8 cellular contexts compared by ENCODE assay signal in the genomic region with DNA sequence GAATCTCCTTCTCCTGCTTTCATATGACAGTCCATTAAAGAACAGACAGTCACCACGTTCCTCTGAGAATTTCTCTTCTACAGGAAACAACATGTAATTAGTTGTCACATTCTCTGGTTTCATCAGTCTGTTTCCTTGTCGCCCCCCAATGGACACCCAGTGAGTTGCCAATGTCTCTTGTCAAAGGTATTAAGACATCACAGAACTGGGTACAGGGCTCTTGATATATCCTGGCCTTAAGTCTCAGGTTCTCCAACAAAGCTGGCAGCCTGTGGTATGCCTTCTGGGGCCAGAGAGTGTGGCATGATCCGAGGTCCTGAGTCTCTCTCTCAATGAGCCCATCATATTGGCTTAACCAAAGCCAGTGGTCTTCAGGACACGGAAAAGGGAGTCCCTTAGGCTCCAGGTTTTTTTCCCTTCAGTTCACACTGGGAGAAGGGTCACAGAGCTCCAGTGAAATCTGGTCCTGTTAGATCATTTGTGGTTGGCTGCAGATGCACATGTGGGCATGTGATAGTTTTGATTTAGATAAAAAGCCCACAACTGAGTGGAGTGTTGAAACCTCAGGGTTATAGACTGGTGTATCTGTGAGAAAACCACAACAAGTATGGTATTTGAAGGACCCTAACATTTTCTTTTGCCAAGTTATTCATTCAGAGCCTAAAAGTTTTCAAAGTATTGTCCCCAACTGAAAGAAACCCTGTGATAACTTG. TPM values are rescaled to one million over a fixed set of nuclear protein-coding genes. Genes with fewer than 3 reads are reported as not detected.
DNase-seq lines count a peak whose midpoint lies in the region; ATAC-seq and TF ChIP-seq lines count a peak whose summit lies in the region.

No MANE protein-coding gene starts in this region.

- intact Hi-C loops in adrenal gland (cut with DNase I) (loop anchor here in 1 of 2 donors (10.0 kb wide), 1 partner anchor 89 kb away; no protein-coding TSS in a partner anchor), testis (cut with DNase I; ENCODE audit: low total_unique reads) (no loop called here)

- H3K36me3 ChIP-seq in adrenal gland (replicated peaks in 1 of 2) (no peaks in the 10 kb centered on the region), testis (ENCODE audit: low read depth, missing control alignments) (no peaks in the 10 kb centered on the region)

- no peaks in the 10 kb centered on the region for H3K4me1 Mint-ChIP-seq in activated CD8-positive, alpha-beta memory T cell treated with anti-CD3 and anti-CD28 coated beads, Interleukin-2, amount 10 ng/mL, durations not matched to agents 7 days and 5 days
- no peaks in the 10 kb centered on the region for H3K4me1 Mint-ChIP-seq in stimulated activated memory B cell treated with anti-CD40 and anti-IgM and Interleukin-4, amounts not matched to agents 10 μg/mL and 1 μg/mL and 100 μg/mL, for 72 hours

- no peaks in the 10 kb centered on the region for H3K4me1 ChIP-seq in adrenal gland (replicated peaks in 1 of 2)
- no peaks in the 10 kb centered on the region for H3K4me1 ChIP-seq in testis

- peaks cover 16% of the 10 kb centered on the region for H3K27me3 Mint-ChIP-seq in activated CD8-positive, alpha-beta memory T cell treated with anti-CD3 and anti-CD28 coated beads, Interleukin-2, amount 10 ng/mL, durations not matched to agents 7 days and 5 days
- H3K27me3 Mint-ChIP-seq in stimulated activated memory B cell treated with anti-CD40 and anti-IgM and Interleukin-4, amounts not matched to agents 10 μg/mL and 1 μg/mL and 100 μg/mL, for 72 hours, result no peaks in the 10 kb centered on the region

- H3K27ac ChIP-seq in adrenal gland (no peak overlapping the region), testis (no peak overlapping the region)

- peak; percentile 47 for DNase-seq in activated CD8-positive, alpha-beta memory T cell treated with anti-CD3 and anti-CD28 coated beads, Interleukin-2, amount 10 ng/mL, durations not matched to agents 7 days and 5 days
- no peak for DNase-seq in activated CD8-positive, alpha-beta memory T cell treated with anti-CD3 and anti-CD28 coated beads, Interleukin-2, amount 50 U/mL, for 48 hours
- DNase-seq in NCI-H446 treated with DMSO at 0.1 percent for 48 hours (lab: John Stamatoyannopoulos, UW), result peak; percentile 72
- peak in 5 of 7 donors; percentile 21 to 75 (median 52) for DNase-seq in adrenal gland
- DNase-seq in islet precursor cell, result peak; percentile 81
- peak; percentile 73 for DNase-seq in testis

- TF ChIP-seq POLR2A in adrenal gland (IDR thresholded peaks at IDR 0.05) (no peak), testis (IDR thresholded peaks at IDR 0.05) (no peak)

- no peaks in the 10 kb centered on the region for H3K9me3 Mint-ChIP-seq in activated CD8-positive, alpha-beta memory T cell treated with anti-CD3 and anti-CD28 coated beads, Interleukin-2, amount 10 ng/mL, durations not matched to agents 7 days and 5 days (ENCODE audit: low read depth)
- no peaks in the 10 kb centered on the region for H3K9me3 Mint-ChIP-seq in stimulated activated memory B cell treated with anti-CD40 and anti-IgM and Interleukin-4, amounts not matched to agents 10 μg/mL and 1 μg/mL and 100 μg/mL, for 72 hours

- ATAC-seq in activated CD8-positive, alpha-beta memory T cell treated with anti-CD3 and anti-CD28 coated beads, Interleukin-2, amount 10 ng/mL, durations not matched to agents 7 days and 5 days, result no peak
- ATAC-seq in HG02642 (IDR thresholded peaks at IDR 0.05; ENCODE audit: poor library complexity, unreplicated experiment), result peak; percentile 70
- ATAC-seq in stimulated activated memory B cell treated with anti-CD40 and anti-IgM and Interleukin-4, amounts not matched to agents 10 μg/mL and 1 μg/mL and 100 μg/mL, for 72 hours, result no peak

- no peaks in the 10 kb centered on the region for H3K27me3 ChIP-seq in adrenal gland
- no peaks in the 10 kb centered on the region for H3K27me3 ChIP-seq in testis

- CTCF ChIA-PET in activated CD8-positive, alpha-beta memory T cell treated with anti-CD3 and anti-CD28 coated beads, Interleukin-2, amount 10 ng/mL, durations not matched to agents 7 days and 5 days (lab: Charles Lee), result interaction anchor here (1.3 kb wide), 1 partner anchor 9 kb away, joined by 4 read pairs; no protein-coding TSS in a partner anchor

- H3K27ac Mint-ChIP-seq in activated CD8-positive, alpha-beta memory T cell treated with anti-CD3 and anti-CD28 coated beads, Interleukin-2, amount 10 ng/mL, durations not matched to agents 7 days and 5 days, result no peak overlapping the region
- H3K27ac Mint-ChIP-seq in stimulated activated memory B cell treated with anti-CD40 and anti-IgM and Interleukin-4, amounts not matched to agents 10 μg/mL and 1 μg/mL and 100 μg/mL, for 72 hours, result no peak overlapping the region

- H3K4me3 Mint-ChIP-seq in activated CD8-positive, alpha-beta memory T cell treated with anti-CD3 and anti-CD28 coated beads, Interleukin-2, amount 10 ng/mL, durations not matched to agents 7 days and 5 days, result no peak overlapping the region
- no peak overlapping the region for H3K4me3 Mint-ChIP-seq in stimulated activated memory B cell treated with anti-CD40 and anti-IgM and Interleukin-4, amounts not matched to agents 10 μg/mL and 1 μg/mL and 100 μg/mL, for 72 hours

- H3K36me3 Mint-ChIP-seq in activated CD8-positive, alpha-beta memory T cell treated with anti-CD3 and anti-CD28 coated beads, Interleukin-2, amount 10 ng/mL, durations not matched to agents 7 days and 5 days, result no peaks in the 10 kb centered on the region
- H3K36me3 Mint-ChIP-seq in stimulated activated memory B cell treated with anti-CD40 and anti-IgM and Interleukin-4, amounts not matched to agents 10 μg/mL and 1 μg/mL and 100 μg/mL, for 72 hours, result no peaks in the 10 kb centered on the region

- H3K4me3 ChIP-seq in adrenal gland, result no peak overlapping the region
- no peak overlapping the region for H3K4me3 ChIP-seq in testis

- no peaks in the 10 kb centered on the region for H3K9me3 ChIP-seq in adrenal gland (replicated peaks in 1 of 3)
- H3K9me3 ChIP-seq in testis, result no peaks in the 10 kb centered on the region

- TF ChIP-seq CTCF in adrenal gland (IDR thresholded peaks at IDR 0.05) (peak in 4 of 6 experiments; percentile 19 to 45 (median 39)), testis (IDR thresholded peaks at IDR 0.05) (peak in 2 of 3 experiments; percentile 27 to 36)

- 53 to 56% (median 55%) methylated on average over 4 of the region's 4 CpGs for WGBS in adrenal gland, 4 donors
- WGBS in testis, 2 donors, result 61 to 68% methylated on average over 4 of the region's 4 CpGs

RNA-seq across cellular contexts. Expression of a gene that starts 46.9 kb away (rescaled TPM):
- total RNA-seq in activated CD8-positive, alpha-beta memory T cell treated with anti-CD3 and anti-CD28 coated beads, Interleukin-2, amount 10 ng/mL, durations not matched to agents 7 days and 5 days, result under 1 TPM in 1 of 2 experiments, not detected in 1; 0.14 TPM
- total RNA-seq in adrenal gland (100 to 1,000 TPM in 5 of 8 donors, 10 to 100 TPM in 3; 65.9 to 149 (median 103) TPM), testis (1 to 10 TPM; 2.2 to 6.3 TPM)
- polyA plus RNA-seq in adrenal gland (10 to 100 TPM in 1 of 3 donors, 1 to 10 TPM in 2; 2.1 to 57.1 (median 2.7) TPM), testis (ENCODE audit: insufficient read depth, low read depth, low replicate concordance) (1.6 TPM)

Comparison
In these comparisons a context has a peak if more than half of its experiments do, and no peak if none do; other contexts are left out.
1. RNA of a gene that starts 46.9 kb away (total RNA-seq): 65.9 to 149 TPM in adrenal gland; 2.2 to 6.3 TPM in testis and 0.14 TPM in activated CD8-positive, alpha-beta memory T cell treated with anti-CD3 and anti-CD28 coated beads, Interleukin-2, amount 10 ng/mL, durations not matched to agents 7 days and 5 days; every median in the first group is over 4 times any median in the second.